ENCODE assay signal across 17 cellular contexts in the genomic region with DNA sequence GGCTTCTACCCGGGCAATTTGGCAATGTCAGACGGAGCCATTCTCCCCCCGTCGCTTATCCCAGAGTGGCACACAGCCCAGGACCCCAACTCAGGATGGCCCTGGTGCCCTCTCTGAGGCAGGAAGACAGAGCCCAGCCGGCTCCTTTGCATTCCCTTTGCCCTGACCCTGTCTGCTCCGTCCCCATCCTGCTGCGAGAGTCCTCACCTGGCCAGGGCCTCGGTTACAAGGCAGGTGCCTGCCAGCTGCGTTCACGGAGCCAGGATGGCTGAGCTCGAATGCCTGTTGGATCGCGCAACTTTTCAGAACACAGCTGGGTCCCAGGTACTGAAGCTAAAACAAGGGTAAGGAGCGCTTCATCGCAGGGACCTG. TPM values are rescaled to one million over a fixed set of nuclear protein-coding genes. Genes with fewer than 3 reads are reported as not detected.
DNase-seq lines count a peak whose midpoint lies in the region; ATAC-seq, FAIRE-seq and TF ChIP-seq lines count a peak whose summit lies in the region.
"Had no signal": no experiment of that assay in that cellular context is flagged by ENCODE, and none has a peak within 500 bp of the region (broad histone marks: within the 10 kb centered on the region; RNA-seq: fewer than 3 reads in every experiment).

No MANE protein-coding gene starts in this region.

- no peak overlapping the region for H3K4me3 ChIP-seq in kidney (ENCODE audit: low read length in 2 of 2)
- H3K4me3 ChIP-seq in transverse colon = no peak overlapping the region

- TF ChIP-seq CTCF in VCaP (conservative IDR thresholded peaks at IDR 0.05) (no peak), kidney (IDR thresholded peaks at IDR 0.05; ENCODE audit: borderline replicate concordance, extremely low read depth, insufficient read depth) (no peak), transverse colon (IDR thresholded peaks at IDR 0.05) (no peak)

- ATAC-seq in HG03378 (IDR thresholded peaks at IDR 0.05; ENCODE audit: unreplicated experiment) = no peak
- ATAC-seq: Panc1 had no signal

- no peak overlapping the region for H3K9ac ChIP-seq in kidney (ENCODE audit: low read length in 2 of 2)

- H3K4me1 ChIP-seq in kidney (ENCODE audit: control insufficient read depth in 1 of 2, insufficient read depth in 1 of 2, low read depth in 1 of 2, low read length in 2 of 2) (no peaks in the 10 kb centered on the region), transverse colon (no peaks in the 10 kb centered on the region)

- in situ Hi-C loops in transverse colon (cut with MboI; ENCODE audit: low pct_ligation_motif_present in 1 of 4, low pct_unique_long_range_greater_than_20kb in 1 of 4, low sequenced_read_pairs in 3 of 4) = no loop called here

- H3K9me3 ChIP-seq in kidney (ENCODE audit: control insufficient read depth in 1 of 2, low read length in 2 of 2) (no peaks in the 10 kb centered on the region), transverse colon (no peaks in the 10 kb centered on the region)
- H3K9me3 ChIP-seq: BE2C had no signal

- peaks cover 13% of the 10 kb centered on the region for H3K27me3 ChIP-seq in transverse colon
- H3K27me3 ChIP-seq: BE2C had no signal

- DNase-seq in COLO668 (lab: John Stamatoyannopoulos, UW; ENCODE audit: unreplicated experiment) (peak; percentile 18), kidney (peak; percentile 55), posterior vena cava (ENCODE audit: low spot score) (peak; percentile 74), NCI-H524 (lab: John Stamatoyannopoulos, UW) (no peak), mucosa of gallbladder (ENCODE audit: low spot score) (no peak), transverse colon (no peak)
- DNase-seq: ACHN, BE2C, IMR-90, NCI-H1436 treated with DMSO at 0.1 percent for 48 hours, NCI-H2107, NCI-H748 treated with DMSO at 0.1 percent for 48 hours, SHP77 treated with DMSO at 0.1 percent for 48 hours had no signal

- FAIRE-seq in kidney (lab: Jason Lieb, UNC) = no peak

- intact Hi-C loops in kidney (cut with DNase I) = no loop called here
- intact Hi-C loops in posterior vena cava (cut with DNase I) = no loop called here
- intact Hi-C loops in transverse colon (cut with DNase I; ENCODE audit: low total_unique reads) = loop anchor here (10.0 kb wide), 1 partner anchor 66 kb away; no protein-coding TSS in a partner anchor

- no peak for TF ChIP-seq EP300 in transverse colon (IDR thresholded peaks at IDR 0.05; ENCODE audit: low read depth)

- peak overlapping the region; percentile 70 for H3K27ac ChIP-seq in VCaP
- H3K27ac ChIP-seq in kidney (ENCODE audit: low read depth in 2 of 2, low read length in 2 of 2) = no peak overlapping the region
- H3K27ac ChIP-seq in transverse colon = no peak overlapping the region

- WGBS in transverse colon (ENCODE audit: low coverage in 1 of 2), 2 donors = 80% methylated on average over 15 of the region's 15 CpGs; no CpG with 5 or more reads in 1 of the 2 donors

- H3K36me3 ChIP-seq in kidney (ENCODE audit: control insufficient read depth in 1 of 2, insufficient read depth in 2 of 2, low read length in 2 of 2) (no peaks in the 10 kb centered on the region), transverse colon (no peaks in the 10 kb centered on the region)
- H3K36me3 ChIP-seq: BE2C had no signal

- TF ChIP-seq POLR2A in transverse colon (IDR thresholded peaks at IDR 0.05) = no peak

RNA-seq across cellular contexts. Expression of gene LRTM2, which starts 18.6 kb away (rescaled TPM):
- total RNA-seq in kidney (not detected), posterior vena cava (not detected), mucosa of gallbladder (not detected), transverse colon (not detected)
- not detected for polyA plus RNA-seq in kidney (ENCODE audit: insufficient read depth, low read depth, low replicate concordance)
- total RNA-seq: IMR-90, LHCN-M2 had no signal
- polyA plus RNA-seq: IMR-90 had no signal

Comparison
In these comparisons a context has a peak if more than half of its experiments do, and no peak if none do; other contexts are left out.
1. DNase-seq: peak in COLO668 (single experiment), kidney (single experiment) and posterior vena cava (single experiment); none in NCI-H524 (0 of 2), mucosa of gallbladder (single experiment) and transverse colon (single experiment).